In genomic region chr19:35845215-35846037, GRCh38 we compare ENCODE assay signal across 6 cellular contexts. TPM values are rescaled to one million over a fixed set of nuclear protein-coding genes. Genes with fewer than 3 reads are reported as not detected.
A peak's percentile ranks its signal among the peaks of the same experiment; 100 is the strongest.
DNase-seq lines count a peak whose midpoint lies in the region; ATAC-seq and TF ChIP-seq lines count a peak whose summit lies in the region.

No MANE protein-coding gene starts in this region.

- no peak overlapping the region for H3K4ac ChIP-seq in IMR-90 (ENCODE audit: low read depth, low read length)

- no peak overlapping the region for H3K9ac ChIP-seq in IMR-90 (ENCODE audit: low read depth, low read length)

- H3K9me3 ChIP-seq in IMR-90 (ENCODE audit: control insufficient read depth, insufficient read depth, low read length) (peaks cover 7% of the 10 kb centered on the region; the same call in 1 of the 2 replicates), osteoblast (ENCODE audit: low read depth, low read length) (no peaks in the 10 kb centered on the region)

- no peak overlapping the region for H4K5ac ChIP-seq in IMR-90 (ENCODE audit: low read depth, low read length)

- peaks cover 51% of the 10 kb centered on the region for H3K27me3 Mint-ChIP-seq in MCF 10A (ENCODE audit: insufficient read depth, unreplicated experiment)

- WGBS in IMR-90 (ENCODE audit: extremely low coverage in 2 of 2, insufficient read length in 1 of 2), 2 experiments: 12% methylated on average over 17 of the region's 63 CpGs; no CpG with 5 or more reads in 1 of the 2 experiments

- ATAC-seq in IMR-90 (ENCODE audit: low read depth): peak; percentile 71
- ATAC-seq in GM19452 (IDR thresholded peaks at IDR 0.05; ENCODE audit: unreplicated experiment): no peak
- no peak for ATAC-seq in HG02885 (IDR thresholded peaks at IDR 0.05; ENCODE audit: poor library complexity, unreplicated experiment)

- no peak overlapping the region for H4K8ac ChIP-seq in IMR-90 (ENCODE audit: low read depth in 2 of 2, low read length in 2 of 2)

- H3K4me3 ChIP-seq in IMR-90 (ENCODE audit: insufficient read depth, low read depth, low read length) (0 out of 2 replicates have a peak overlapping the region, but pooled peaks have one; percentile 18), osteoblast (ENCODE audit: insufficient read depth, low read length) (no peak overlapping the region)

- H3K23ac ChIP-seq in IMR-90 (ENCODE audit: low read depth, low read length): no peak overlapping the region

- no peaks in the 10 kb centered on the region for H3K9me1 ChIP-seq in IMR-90 (ENCODE audit: insufficient read depth, low read length)

- no peak overlapping the region for H4K91ac ChIP-seq in IMR-90 (ENCODE audit: insufficient read depth, low read depth, low read length)

- peaks cover 58% of the 10 kb centered on the region for H3K27me3 ChIP-seq in IMR-90 (ENCODE audit: control insufficient read depth, insufficient read depth, low read length)
- peaks cover 37% of the 10 kb centered on the region for H3K27me3 ChIP-seq in osteoblast (ENCODE audit: insufficient read depth, low read length)

- no peak overlapping the region for H2BK15ac ChIP-seq in IMR-90 (ENCODE audit: low read depth, low read length)

- CTCF ChIA-PET in IMR-90 (lab: Yijun Ruan, JAX) (no interaction called here), MCF 10A (lab: Yijun Ruan, JAX) (no interaction called here)

- no peaks in the 10 kb centered on the region for H4K20me1 ChIP-seq in IMR-90 (ENCODE audit: insufficient read depth, low read length)
- H4K20me1 ChIP-seq in osteoblast (ENCODE audit: insufficient read depth, low read length): no peaks in the 10 kb centered on the region

- H2AK5ac ChIP-seq in IMR-90 (ENCODE audit: low read depth, low read length): no peak overlapping the region

- H2BK5ac ChIP-seq in IMR-90 (ENCODE audit: low read depth, low read length, poor library complexity, severe bottlenecking): no peak overlapping the region

- peak overlapping the region; percentile 83 for H3K4me2 ChIP-seq in IMR-90 (ENCODE audit: low read depth, low read length)
- no peak overlapping the region for H3K4me2 ChIP-seq in osteoblast (ENCODE audit: insufficient read depth, low read length)

- intact Hi-C loops in IMR-90 (cut with micrococcal nuclease) (no loop called here), MCF 10A (cut with micrococcal nuclease) (no loop called here)

- DNase-seq in IMR-90: no peak
- DNase-seq in MCF 10A (ENCODE audit: unreplicated experiment): no peak
- peak; percentile 90 for DNase-seq in osteoblast (ENCODE audit: insufficient read length, low spot score, missing footprints)
- DNase-seq in NCI-H526 treated with DMSO at 0.1 percent for 48 hours (lab: John Stamatoyannopoulos, UW): no peak

- TF ChIP-seq CTCF in IMR-90 (conservative IDR thresholded peaks at IDR 0.05; ENCODE audit: low read depth, low read length): no peak
- no peak for TF ChIP-seq CTCF in MCF 10A (IDR thresholded peaks at IDR 0.05; ENCODE audit: unreplicated experiment)
- TF ChIP-seq CTCF in osteoblast (IDR thresholded peaks at IDR 0.05; ENCODE audit: extremely low read depth, low read depth, low read length): no peak

- H3K27ac ChIP-seq in IMR-90 (ENCODE audit: insufficient read depth, low read length) (no peak overlapping the region), osteoblast (ENCODE audit: low read depth, low read length) (no peak overlapping the region)

- TF ChIP-seq RAD21 in IMR-90 (IDR thresholded peaks at IDR 0.05; ENCODE audit: low read length): no peak

- H3K36me3 ChIP-seq in IMR-90 (ENCODE audit: control insufficient read depth, insufficient read depth, low read length) (no peaks in the 10 kb centered on the region), osteoblast (ENCODE audit: insufficient read depth, low read length) (no peaks in the 10 kb centered on the region)

- BruUV-seq in IMR-90 (replicated peaks; lab: Mats Ljungman, UMichigan): no TSS peak
- no TSS peak for BruUV-seq in MCF 10A (replicated peaks; lab: Mats Ljungman, UMichigan)

- dilution Hi-C loops in IMR-90 (cut with HindIII; ENCODE audit: low sequenced_read_pairs, unreplicated experiment): no loop called here

- H3K27ac Mint-ChIP-seq in MCF 10A (ENCODE audit: low read depth, unreplicated experiment): no peak overlapping the region

- H3K79me2 ChIP-seq in osteoblast (ENCODE audit: insufficient read depth, low read length): no peaks in the 10 kb centered on the region

- no peak overlapping the region for H3K14ac ChIP-seq in IMR-90 (replicated peaks; ENCODE audit: low read depth, low read length)

- H3K4me1 Mint-ChIP-seq in MCF 10A (ENCODE audit: insufficient read depth, unreplicated experiment): peaks cover 11% of the 10 kb centered on the region

- in situ Hi-C loops in IMR-90 (cut with MboI; ENCODE audit: low sequenced_read_pairs): no loop called here

- H3K56ac ChIP-seq in IMR-90 (ENCODE audit: extremely low read depth, insufficient read depth, low read length): no peak overlapping the region

- POLR2A ChIA-PET in IMR-90 (lab: Charles Lee; ENCODE audit: unreplicated experiment): no interaction called here
- POLR2A ChIA-PET in MCF 10A (lab: Yijun Ruan, JAX): no interaction called here

- H3K9me3 Mint-ChIP-seq in MCF 10A (ENCODE audit: unreplicated experiment): peaks cover 11% of the 10 kb centered on the region

- H2AFZ ChIP-seq in IMR-90 (replicated peaks; ENCODE audit: low read length, poor library complexity) (peak overlapping the region; percentile 70), osteoblast (ENCODE audit: low read length) (no peak overlapping the region)

- H2BK120ac ChIP-seq in IMR-90 (ENCODE audit: low read depth, low read length): no peak overlapping the region

- no peak overlapping the region for H3K18ac ChIP-seq in IMR-90 (ENCODE audit: low read depth, low read length)

- peaks cover 6% of the 10 kb centered on the region for H3K36me3 Mint-ChIP-seq in MCF 10A (ENCODE audit: insufficient read depth, unreplicated experiment)

- H2BK20ac ChIP-seq in IMR-90 (ENCODE audit: low read depth, low read length): no peak overlapping the region

- H3K4me1 ChIP-seq in IMR-90 (ENCODE audit: control insufficient read depth, insufficient read depth, low read length): peaks cover 4% of the 10 kb centered on the region; the same call in 1 of the 2 replicates
- no peaks in the 10 kb centered on the region for H3K4me1 ChIP-seq in osteoblast (ENCODE audit: insufficient read depth, low read length)

- H3K4me3 Mint-ChIP-seq in MCF 10A (ENCODE audit: unreplicated experiment): peak overlapping the region; percentile 59

- TF ChIP-seq POLR2A in IMR-90 (IDR thresholded peaks at IDR 0.05; ENCODE audit: low read depth, low read length): no peak

- H2AK9ac ChIP-seq in IMR-90 (replicated peaks; ENCODE audit: low read depth, low read length, poor library complexity): no peak overlapping the region

- no peaks in the 10 kb centered on the region for H3K79me1 ChIP-seq in IMR-90 (ENCODE audit: low read depth in 1 of 2, low read length in 2 of 2)

TF ChIP-seq in IMR-90, 13 proteins besides CTCF, POLR2A, EP300 and RAD21:
- TF ChIP-seq BHLHE40 (IDR thresholded peaks at IDR 0.05; ENCODE audit: low read depth, low read length): no peak
- peak; percentile 67 for TF ChIP-seq CEBPB (IDR thresholded peaks at IDR 0.05; ENCODE audit: low read depth, low read length)
- TF ChIP-seq SMC3 (IDR thresholded peaks at IDR 0.05; ENCODE audit: low read depth, low read length): no peak

RNA-seq across cellular contexts. Expression of gene NPHS1, which starts 6.9 kb away (rescaled TPM):
- total RNA-seq in IMR-90 (2012; rRNA removed): not detected in 2 replicates
- polyA plus RNA-seq in IMR-90 (2012; rRNA removed): not detected in 2 replicates
- not detected in 2 replicates for polyA plus RNA-seq in IMR-90 (2012; cell fraction: cytosol; rRNA removed)
- not detected in 2 replicates for polyA plus RNA-seq in IMR-90 (2012; cell fraction: nucleus; rRNA removed; ENCODE audit: low replicate concordance)
- total RNA-seq in MCF 10A (2022): not detected in 2 replicates
- not detected in 2 replicates for total RNA-seq in osteoblast

RNA-seq across cellular contexts. Expression of gene KIRREL2, which starts 11.3 kb away (rescaled TPM):
- total RNA-seq in IMR-90 (2012; rRNA removed): not detected in 2 replicates
- polyA plus RNA-seq in IMR-90 (2012; rRNA removed): 0.04 TPM in 1 of 2 replicates, not detected in the other
- 0.04 TPM in 2 replicates for polyA plus RNA-seq in IMR-90 (2012; cell fraction: cytosol; rRNA removed)
- 0.07 TPM in 1 of 2 replicates, not detected in the other for polyA plus RNA-seq in IMR-90 (2012; cell fraction: nucleus; rRNA removed; ENCODE audit: low replicate concordance)
- not detected in 2 replicates for total RNA-seq in MCF 10A (2022)
- total RNA-seq in osteoblast: not detected in 2 replicates

RNA-seq across cellular contexts. Expression of gene APLP1, which starts 22.9 kb away (rescaled TPM):
- 4.7 and 6.7 TPM in 2 replicates for total RNA-seq in IMR-90 (2012; rRNA removed)
- polyA plus RNA-seq in IMR-90 (2012; rRNA removed): 41.0 and 44.3 TPM in 2 replicates
- 33.4 and 44.7 TPM in 2 replicates for polyA plus RNA-seq in IMR-90 (2012; cell fraction: cytosol; rRNA removed)
- polyA plus RNA-seq in IMR-90 (2012; cell fraction: nucleus; rRNA removed; ENCODE audit: low replicate concordance): 16.6 and 37.3 TPM in 2 replicates
- total RNA-seq in MCF 10A (2022): 1.3 and 2.4 TPM in 2 replicates
- total RNA-seq in osteoblast: 2.1 and 3.6 TPM in 2 replicates

RNA-seq across cellular contexts. Expression of gene PRODH2, which starts 32.8 kb away (rescaled TPM):
- total RNA-seq in IMR-90 (2012; rRNA removed) (not detected in 2 replicates), MCF 10A (2022) (not detected in 2 replicates), osteoblast (not detected in 2 replicates)
- polyA plus RNA-seq in IMR-90 (2012; rRNA removed): not detected in 2 replicates
- not detected in 2 replicates for polyA plus RNA-seq in IMR-90 (2012; cell fraction: cytosol; rRNA removed)
- not detected in 2 replicates for polyA plus RNA-seq in IMR-90 (2012; cell fraction: nucleus; rRNA removed; ENCODE audit: low replicate concordance)

RNA-seq across cellular contexts. Expression of gene NFKBID, which starts 54.9 kb away (rescaled TPM):
- 1.1 and 1.4 TPM in 2 replicates for total RNA-seq in IMR-90 (2012; rRNA removed)
- 12.3 and 13.3 TPM in 2 replicates for polyA plus RNA-seq in IMR-90 (2012; rRNA removed)
- polyA plus RNA-seq in IMR-90 (2012; cell fraction: cytosol; rRNA removed): 2.6 and 3.7 TPM in 2 replicates
- polyA plus RNA-seq in IMR-90 (2012; cell fraction: nucleus; rRNA removed; ENCODE audit: low replicate concordance): 85.3 and 103 TPM in 2 replicates
- 6.4 and 8.4 TPM in 2 replicates for total RNA-seq in MCF 10A (2022)
- total RNA-seq in osteoblast: 4.4 and 5.8 TPM in 2 replicates
